8 cellular contexts compared by ENCODE assay signal in genomic region chr6:12637960-12638641, GRCh38.
DNase-seq lines count a peak whose midpoint lies in the region; FAIRE-seq and TF ChIP-seq lines count a peak whose summit lies in the region.
"Had no signal": no experiment of that assay in that cellular context is flagged by ENCODE, and none has a peak within 500 bp of the region (broad histone marks: within the 10 kb centered on the region; RNA-seq: fewer than 3 reads in every experiment).

No MANE protein-coding gene starts in this region.

- H3K27me3 ChIP-seq in GM06990 (replicated peaks; ENCODE audit: control insufficient read depth, insufficient read depth, low read length) (no peaks in the 10 kb centered on the region), neural progenitor cell (no peaks in the 10 kb centered on the region), uterus (no peaks in the 10 kb centered on the region)

- TF ChIP-seq CTCF in GM06990 (IDR thresholded peaks at IDR 0.05; ENCODE audit: insufficient read depth, low read length, poor library complexity, severe bottlenecking) (peak; percentile 90), fibroblast of mammary gland (conservative IDR thresholded peaks at IDR 0.05; ENCODE audit: control insufficient read depth, insufficient read depth, low read depth, low read length) (peak; percentile 81), neural progenitor cell (IDR thresholded peaks at IDR 0.05) (peak; percentile 93), uterus (IDR thresholded peaks at IDR 0.05) (peak; percentile 6 to 26 (median 14))

- no peak overlapping the region for H2AFZ ChIP-seq in neural progenitor cell (replicated peaks)

- H3F3A ChIP-seq in neural progenitor cell (ENCODE audit: low read depth), result no peaks in the 10 kb centered on the region

- H4K20me1 ChIP-seq in neural progenitor cell (ENCODE audit: low read depth), result no peaks in the 10 kb centered on the region

- peaks cover 20% of the 10 kb centered on the region for H3K9me3 Mint-ChIP-seq in neural progenitor cell
- H3K9me3 Mint-ChIP-seq: central memory CD8-positive, alpha-beta T cell had no signal

- H3K27ac Mint-ChIP-seq in neural progenitor cell, result no peak overlapping the region

- H3K4me3 Mint-ChIP-seq in neural progenitor cell, result no peak overlapping the region
- H3K4me3 Mint-ChIP-seq: central memory CD8-positive, alpha-beta T cell had no signal

- intact Hi-C loops in uterus (cut with DNase I; ENCODE audit: low total_unique reads), result no loop called here

- FAIRE-seq in H54 (lab: Jason Lieb, UNC), result peak; percentile 96

- DNase-seq in GM06990 (ENCODE audit: extremely low read depth, insufficient read length) (peak; percentile 18), H54 (ENCODE audit: insufficient read length, low spot score) (peak; percentile 15), NCI-H1092 treated with DMSO at 0.1 percent for 48 hours (lab: John Stamatoyannopoulos, UW) (peak; percentile 35), fibroblast of mammary gland (ENCODE audit: low read depth) (peak; percentile 64), neural progenitor cell (ENCODE audit: low spot score) (peak; percentile 76), uterus (peak in 1 of 2 donors; percentile 13)
- DNase-seq in activated CD4-positive, alpha-beta T cell treated with anti-CD3 and anti-CD28 coated beads, Interleukin-2, amount 50 U/mL, for 1 hour, result peak; percentile 0

- H3K36me3 ChIP-seq in GM06990 (ENCODE audit: control insufficient read depth, insufficient read depth, low read length) (no peaks in the 10 kb centered on the region), neural progenitor cell (no peaks in the 10 kb centered on the region), uterus (no peaks in the 10 kb centered on the region)

- H3K4me1 Mint-ChIP-seq in neural progenitor cell, result no peaks in the 10 kb centered on the region
- H3K4me1 Mint-ChIP-seq: central memory CD8-positive, alpha-beta T cell had no signal

- H3K36me3 Mint-ChIP-seq in neural progenitor cell, result no peaks in the 10 kb centered on the region

- H3K4me3 ChIP-seq in GM06990 (replicated peaks; ENCODE audit: low read depth, low read length) (no peak overlapping the region), fibroblast of mammary gland (ENCODE audit: control insufficient read depth, low read depth, low read length) (no peak overlapping the region), neural progenitor cell (no peak overlapping the region), uterus (no peak overlapping the region)

- H3K4me2 ChIP-seq in neural progenitor cell, result no peak overlapping the region

- H3K27me3 Mint-ChIP-seq in neural progenitor cell (ENCODE audit: insufficient read depth, low read depth), result peaks cover 3% of the 10 kb centered on the region

- no peak overlapping the region for H3K9ac ChIP-seq in neural progenitor cell

- no peaks in the 10 kb centered on the region for H3K79me2 ChIP-seq in neural progenitor cell (ENCODE audit: low read depth)

- H3K27ac ChIP-seq in neural progenitor cell, result no peak overlapping the region
- no peak overlapping the region for H3K27ac ChIP-seq in uterus

- H3K4me1 ChIP-seq in neural progenitor cell (no peaks in the 10 kb centered on the region), uterus (no peaks in the 10 kb centered on the region)

- no peak for TF ChIP-seq POLR2A in H54 (IDR thresholded peaks at IDR 0.05; ENCODE audit: low read depth, low read length)
- TF ChIP-seq POLR2A in uterus (IDR thresholded peaks at IDR 0.05), result no peak

- H3K9me3 ChIP-seq in neural progenitor cell (ENCODE audit: low read depth) (peaks cover 4% of the 10 kb centered on the region), uterus (no peaks in the 10 kb centered on the region)

Comparison
In these comparisons a context has a peak if more than half of its experiments do, and no peak if none do; other contexts are left out.
1. CTCF ChIP-seq: peak in every context shown above with its lines; median percentile 93 in neural progenitor cell; 90 in GM06990; 81 in fibroblast of mammary gland; 14 in uterus.